In genomic region chr16:80029706-80030481, GRCh38 we compare ENCODE assay signal across 21 cellular contexts.
DNase-seq lines count a peak whose midpoint lies in the region; ATAC-seq, FAIRE-seq and TF ChIP-seq lines count a peak whose summit lies in the region.
"Had no signal": no experiment of that assay in that cellular context is flagged by ENCODE, and none has a peak within 500 bp of the region (broad histone marks: within the 10 kb centered on the region; RNA-seq: fewer than 3 reads in every experiment).

No MANE protein-coding gene starts in this region.

- WGBS in A549 (ENCODE audit: missing lambda C conversion rate): 90% methylated on average over 9 of the region's 9 CpGs

- no peak for TF ChIP-seq RAD21 in A549 (conservative IDR thresholded peaks at IDR 0.05 in 1 of 2, IDR thresholded peaks at IDR 0.05 in 1 of 2)

- TF ChIP-seq CTCF in A549 (IDR thresholded peaks at IDR 0.05) (no peak), keratinocyte (optimal IDR thresholded peaks at IDR 0.05 in 1 of 3, IDR thresholded peaks at IDR 0.05 in 1 of 3, conservative IDR thresholded peaks at IDR 0.05 in 1 of 3; ENCODE audit: extremely low read depth in 1 of 3, insufficient read depth in 2 of 3, low read length in 3 of 3) (no peak), ascending aorta (IDR thresholded peaks at IDR 0.05) (no peak)

- no peaks in the 10 kb centered on the region for H3K79me2 ChIP-seq in keratinocyte (ENCODE audit: control insufficient read depth, insufficient read depth, low read length)

- H3K9me1 ChIP-seq in keratinocyte (ENCODE audit: control insufficient read depth, extremely low read depth, insufficient read depth, low read length): no peaks in the 10 kb centered on the region

- H4K20me1 ChIP-seq in keratinocyte (ENCODE audit: control insufficient read depth, extremely low read depth, insufficient read depth, low read length): no peaks in the 10 kb centered on the region

- H3K4me2 ChIP-seq in A549 (no peak overlapping the region), keratinocyte (ENCODE audit: control insufficient read depth, extremely low read depth, insufficient read depth, low read depth, low read length) (peak overlapping the region; percentile 4)

- CTCF ChIA-PET in A549 (lab: Yijun Ruan, JAX): interaction anchor here (0.7 to 1.0 kb wide), 2 partner anchors 24 to 166 kb away, joined by 3 to 4 read pairs; no protein-coding TSS in a partner anchor

- no peak for TF ChIP-seq EP300 in A549 (IDR thresholded peaks at IDR 0.05)

- no peak for TF ChIP-seq POLR2A in A549 (IDR thresholded peaks at IDR 0.05; ENCODE audit: low read length)

- dilution Hi-C loops in keratinocyte (cut with MboI; ENCODE audit: extremely low pct_ligation_motif_present, low sequenced_read_pairs): no loop called here

- peak overlapping the region; percentile 59 for H2AFZ ChIP-seq in keratinocyte (ENCODE audit: control insufficient read depth, low read length)

- H3K27me3 ChIP-seq in keratinocyte (ENCODE audit: control insufficient read depth, extremely low read depth, insufficient read depth, low read length) (no peaks in the 10 kb centered on the region), ascending aorta (no peaks in the 10 kb centered on the region)
- H3K27me3 ChIP-seq: SJSA1 had no signal

- intact Hi-C loops in cardiac septum (cut with DNase I) (no loop called here), ascending aorta (cut with DNase I) (no loop called here)

- H3K27ac ChIP-seq in A549 (peak overlapping the region; percentile 88 to 94; a peak in 3 of 6 replicates), epithelial cell of prostate (peak overlapping the region; percentile 32), keratinocyte (ENCODE audit: control insufficient read depth, insufficient read depth, low read length) (peak overlapping the region; percentile 49), ascending aorta (no peak overlapping the region)
- H3K27ac ChIP-seq: SJSA1 had no signal

- H3K4me3 ChIP-seq in A549 (no peak overlapping the region), keratinocyte (ENCODE audit: control insufficient read depth in 2 of 3, extremely low read depth in 1 of 3, insufficient read depth in 2 of 3, low read depth in 1 of 3, low read length in 3 of 3) (no peak overlapping the region), ascending aorta (no peak overlapping the region)
- H3K4me3 ChIP-seq: GM12878, SJSA1 had no signal

- no peak for DNase-seq in A549 (ENCODE audit: low read depth in 1 of 2, low spot score in 1 of 2)
- DNase-seq in RPMI7951 (ENCODE audit: low read depth): peak; percentile 53
- no peak for DNase-seq in epithelial cell of prostate (ENCODE audit: low read depth, low spot score)
- DNase-seq in keratinocyte (ENCODE audit: low read depth, low spot score): no peak
- DNase-seq in cardiac septum (ENCODE audit: low spot score): no peak
- no peak for DNase-seq in ascending aorta (ENCODE audit: low spot score in 2 of 2)
- no peak for DNase-seq in OCI-M2 (lab: John Stamatoyannopoulos, UW; ENCODE audit: unreplicated experiment)
- DNase-seq in SHP77 (lab: John Stamatoyannopoulos, UW): no peak
- DNase-seq: H7; KBM-7; NCI-H1092 treated with DMSO at 0.1 percent for 48 hours; NCI-H1436 treated with DMSO at 0.1 percent for 48 hours; NCI-H2029; NCI-H226; NCI-H510A treated with DMSO at 0.1 percent for 48 hours; NCI-H748 treated with DMSO at 0.1 percent for 48 hours; NK-92 treated with Interleukin-12 subunit alpha and Interleukin-12 subunit beta, amount 100 ng/mL, for 24 hours had no signal

- FAIRE-seq in A549 (lab: Jason Lieb, UNC): no peak
- FAIRE-seq in keratinocyte (lab: Jason Lieb, UNC): peak; percentile 74
- FAIRE-seq: A204.1, GM12878 had no signal

- ATAC-seq in A549: no peak
- ATAC-seq: GM12878, Panc1 had no signal

- POLR2A ChIA-PET in A549 (lab: Yijun Ruan, JAX): no interaction called here

- peaks cover 43% of the 10 kb centered on the region for H3K4me1 ChIP-seq in A549
- H3K4me1 ChIP-seq in keratinocyte (ENCODE audit: control insufficient read depth, extremely low read depth, insufficient read depth, low read length): peaks cover 36% of the 10 kb centered on the region
- H3K4me1 ChIP-seq in ascending aorta: no peaks in the 10 kb centered on the region

- H3K36me3 ChIP-seq in keratinocyte (ENCODE audit: control insufficient read depth in 2 of 2, extremely low read depth in 1 of 2, insufficient read depth in 2 of 2, low read length in 2 of 2): no peaks in the 10 kb centered on the region
- H3K36me3 ChIP-seq in ascending aorta: no peaks in the 10 kb centered on the region
- H3K36me3 ChIP-seq: SJSA1 had no signal

- no peak overlapping the region for H3K9ac ChIP-seq in keratinocyte (ENCODE audit: control insufficient read depth, extremely low read depth, insufficient read depth, low read length)

- H3K9me3 ChIP-seq in A549 (peaks cover 33% of the 10 kb centered on the region; the same call in 2 of the 3 replicates), keratinocyte (ENCODE audit: control insufficient read depth, low read depth, low read length) (no peaks in the 10 kb centered on the region), ascending aorta (no peaks in the 10 kb centered on the region)
- H3K9me3 ChIP-seq: SJSA1 had no signal

TF ChIP-seq in A549, 52 proteins besides CTCF, POLR2A, EP300 and RAD21:
- no peak for TF ChIP-seq CBX8 (IDR thresholded peaks at IDR 0.05)
- TF ChIP-seq POLR2AphosphoS2 (conservative IDR thresholded peaks at IDR 0.05; ENCODE audit: low read length): no peak
- TF ChIP-seq RFX5 (IDR thresholded peaks at IDR 0.05): no peak
- TF ChIP-seq RNF2 (IDR thresholded peaks at IDR 0.05; ENCODE audit: borderline replicate concordance, low read depth): no peak
- TF ChIP-seq HDAC2 (IDR thresholded peaks at IDR 0.05): no peak
- TF ChIP-seq TFCP2L1 (CRISPR knock-in tag; IDR thresholded peaks at IDR 0.05): no peak
- TF ChIP-seq, protein P1, sequence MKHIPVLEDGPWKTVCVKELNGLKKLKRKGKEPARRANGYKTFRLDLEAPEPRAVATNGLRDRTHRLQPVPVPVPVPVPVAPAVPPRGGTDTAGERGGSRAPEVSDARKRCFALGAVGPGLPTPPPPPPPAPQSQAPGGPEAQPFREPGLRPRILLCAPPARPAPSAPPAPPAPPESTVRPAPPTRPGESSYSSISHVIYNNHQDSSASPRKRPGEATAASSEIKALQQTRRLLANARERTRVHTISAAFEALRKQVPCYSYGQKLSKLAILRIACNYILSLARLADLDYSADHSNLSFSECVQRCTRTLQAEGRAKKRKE (CRISPR knock-in tag; IDR thresholded peaks at IDR 0.05; ENCODE audit: low read depth): no peak
TF ChIP-seq in A549: peak in this region for 0.

Comparison
In these comparisons a context has a peak if more than half of its experiments do, and no peak if none do; other contexts are left out.
1. H3K27ac ChIP-seq: peak in A549 (2 of 2), epithelial cell of prostate (single experiment) and keratinocyte (single experiment); none in ascending aorta (0 of 2).